In the genomic region with DNA sequence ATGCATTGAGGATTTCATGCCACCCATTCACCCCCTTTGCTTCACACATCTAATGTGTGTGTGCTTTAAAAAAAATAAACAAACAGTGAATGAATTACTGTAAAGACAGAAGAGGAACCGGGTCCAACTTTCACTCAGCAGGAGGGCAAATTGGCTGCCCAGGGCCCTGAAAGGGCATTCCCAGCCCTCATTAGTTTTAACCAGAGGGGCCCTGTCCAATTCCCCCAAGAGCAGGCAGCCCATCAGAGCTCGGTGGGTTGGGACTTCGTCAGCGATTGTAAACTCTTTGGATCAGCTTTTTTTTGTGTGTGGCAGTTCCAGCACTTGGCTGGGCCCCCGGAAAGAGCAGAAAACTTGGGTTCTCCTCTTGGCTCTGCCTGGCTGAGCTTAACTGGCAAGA, we compare ENCODE assay signal across 16 cellular contexts.
"Had no signal": no experiment of that assay in that cellular context is flagged by ENCODE, and none has a peak within 500 bp of the region (broad histone marks: within the 10 kb centered on the region; RNA-seq: fewer than 3 reads in every experiment).

No MANE protein-coding gene starts in this region.

- H3K27me3 ChIP-seq: adrenal gland, cardiac muscle cell had no signal

- H3K9me3 ChIP-seq: adrenal gland, lower lobe of right lung, psoas muscle, transverse colon had no signal

- H3K4me3 ChIP-seq: adrenal gland, cardiac muscle cell, lower lobe of right lung, psoas muscle, transverse colon had no signal

- H3K36me3 ChIP-seq: adrenal gland, cardiac muscle cell, lower lobe of right lung, transverse colon had no signal

- H3K4me1 ChIP-seq: adrenal gland, lower lobe of right lung, psoas muscle, transverse colon had no signal

- DNase-seq: activated CD4-positive, alpha-beta T cell treated with anti-CD3 and anti-CD28 coated beads for 1 hour; activated CD8-positive, alpha-beta memory T cell treated with anti-CD3 and anti-CD28 coated beads for 24 hours; activated CD8-positive, alpha-beta memory T cell treated with anti-CD3 and anti-CD28 coated beads, Interleukin-2, amount 50 U/mL, for 4 hours; activated naive CD4-positive, alpha-beta T cell; activated T-cell treated with anti-CD3 and anti-CD28 coated beads, Interleukin-2, amount 50 U/mL, for 24 hours; adrenal gland; immature natural killer cell; lower lobe of right lung; naive thymus-derived CD4-positive, alpha-beta T cell; psoas muscle; stimulated activated CD4-positive, alpha-beta T cell treated with anti-CD3 and anti-CD28 coated beads, Interleukin-15, amount 100 ng/mL, for 24 hours; stimulated activated CD8-positive, alpha-beta memory T cell treated with anti-CD3 and anti-CD28 coated beads, Interleukin-4, amount 100 ng/mL, for 48 hours; stimulated activated naive B cell treated with anti-CD40 and anti-IgM and Interleukin-4, amounts not matched to agents 10 μg/mL and 1 μg/mL and 100 μg/mL, for 72 hours; T-helper 9 cell; transverse colon had no signal

- H3K27ac ChIP-seq: adrenal gland, cardiac muscle cell, lower lobe of right lung, psoas muscle, transverse colon had no signal
